ENCODE assay signal across 14 cellular contexts in genomic region chr10:6492896-6493295, GRCh38.
"Had no signal": no experiment of that assay in that cellular context is flagged by ENCODE, and none has a peak within 500 bp of the region (broad histone marks: within the 10 kb centered on the region; RNA-seq: fewer than 3 reads in every experiment).

No MANE protein-coding gene starts in this region.

- H3K4me1 Mint-ChIP-seq: naive B cell had no signal

- H3K27ac ChIP-seq: body of pancreas, neutrophil, thyroid gland, VCaP had no signal

- H3K4me3 ChIP-seq: body of pancreas, lung, thyroid gland had no signal

- DNase-seq: activated effector memory CD4-positive, alpha-beta T cell treated with anti-CD3 and anti-CD28 coated beads, Interleukin-2, amount 50 U/mL, for 16 hours; amniotic stem cell; body of pancreas; cortex of kidney; effector CD8-positive, alpha-beta T cell; hypothalamus; naive B cell; retina; SIG-M5; thyroid gland had no signal

- H3K9me3 Mint-ChIP-seq: central memory CD8-positive, alpha-beta T cell; naive B cell had no signal

- H3K27ac Mint-ChIP-seq: naive B cell had no signal

- H3K9me3 ChIP-seq: body of pancreas, neutrophil, thyroid gland had no signal

- H3K4me1 ChIP-seq: body of pancreas, thyroid gland had no signal

- H3K36me3 Mint-ChIP-seq: naive B cell had no signal

- ATAC-seq: body of pancreas had no signal

- H3K36me3 ChIP-seq: neutrophil had no signal

- H3K4me3 Mint-ChIP-seq: central memory CD8-positive, alpha-beta T cell; naive B cell had no signal

- H3K27me3 Mint-ChIP-seq: central memory CD8-positive, alpha-beta T cell had no signal

- H3K27me3 ChIP-seq: body of pancreas, neutrophil, thyroid gland had no signal
